ENCODE assay signal across 17 cellular contexts in the genomic region with DNA sequence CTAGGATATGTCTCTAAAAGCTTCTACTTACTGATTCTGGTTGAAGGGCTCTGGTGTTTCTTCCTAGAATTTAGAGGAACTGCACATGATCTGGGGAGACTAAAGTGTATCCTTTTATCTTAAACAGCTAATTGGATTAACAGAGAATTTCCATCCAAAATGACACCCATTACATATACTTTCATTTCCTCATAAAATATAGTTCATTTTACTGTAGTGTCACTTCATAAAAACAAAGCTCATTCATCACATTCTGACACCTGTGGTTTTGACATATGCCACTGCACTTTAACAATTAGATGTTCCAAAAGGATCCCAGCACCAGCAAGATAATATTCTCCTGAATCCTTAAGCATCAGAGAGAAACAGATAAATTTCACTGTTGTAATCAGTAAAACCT.
"Had no signal": no experiment of that assay in that cellular context is flagged by ENCODE, and none has a peak within 500 bp of the region (broad histone marks: within the 10 kb centered on the region; RNA-seq: fewer than 3 reads in every experiment).

No MANE protein-coding gene starts in this region.

- H3K27me3 ChIP-seq: body of pancreas, esophagus muscularis mucosa, left lung had no signal

- H2AFZ ChIP-seq: parathyroid adenoma had no signal

- H3K9me3 ChIP-seq: body of pancreas, esophagus muscularis mucosa, left lung, mucosa of descending colon had no signal

- H3K79me2 ChIP-seq: parathyroid adenoma had no signal

- H3K36me3 ChIP-seq: esophagus muscularis mucosa, left lung had no signal

- H3K27ac ChIP-seq: body of pancreas, esophagus muscularis mucosa, left lung, parathyroid adenoma had no signal

- H3K4me3 ChIP-seq: body of pancreas, esophagus muscularis mucosa, left lung, mucosa of descending colon had no signal

- DNase-seq: activated CD4-positive, alpha-beta T cell treated with anti-CD3 and anti-CD28 coated beads, Interleukin-2, amount 10 ng/mL, durations not matched to agents 7 days and 5 days; activated CD8-positive, alpha-beta memory T cell treated with anti-CD3 and anti-CD28 coated beads, Interleukin-2, amount 50 U/mL, for 48 hours; activated naive CD8-positive, alpha-beta T cell treated with anti-CD3 and anti-CD28 coated beads for 36 hours; activated T-cell treated with anti-CD3 and anti-CD28 coated beads, Interleukin-2, amount 50 U/mL, for 72 hours; amygdala; body of pancreas; caudate nucleus; cortex of kidney; effector CD4-positive, alpha-beta T cell; hippocampal formation; kidney; left lung; mucosa of descending colon; naive thymus-derived CD4-positive, alpha-beta T cell had no signal

- H3K4me1 ChIP-seq: body of pancreas, esophagus muscularis mucosa, left lung, parathyroid adenoma had no signal

- ATAC-seq: activated T-cell treated with anti-CD3 and anti-CD28 coated beads, Interleukin-2, amount 50 U/mL, for 72 hours; body of pancreas; left lung; mucosa of descending colon; naive thymus-derived CD4-positive, alpha-beta T cell; stimulated activated effector memory CD8-positive, alpha-beta T cell treated with anti-CD3 and anti-CD28 coated beads, Interleukin-12 subunit alpha, Interleukin-12 subunit beta, amount 100 ng/mL, for 72 hours had no signal
